10 cellular contexts compared by ENCODE assay signal in the genomic region with DNA sequence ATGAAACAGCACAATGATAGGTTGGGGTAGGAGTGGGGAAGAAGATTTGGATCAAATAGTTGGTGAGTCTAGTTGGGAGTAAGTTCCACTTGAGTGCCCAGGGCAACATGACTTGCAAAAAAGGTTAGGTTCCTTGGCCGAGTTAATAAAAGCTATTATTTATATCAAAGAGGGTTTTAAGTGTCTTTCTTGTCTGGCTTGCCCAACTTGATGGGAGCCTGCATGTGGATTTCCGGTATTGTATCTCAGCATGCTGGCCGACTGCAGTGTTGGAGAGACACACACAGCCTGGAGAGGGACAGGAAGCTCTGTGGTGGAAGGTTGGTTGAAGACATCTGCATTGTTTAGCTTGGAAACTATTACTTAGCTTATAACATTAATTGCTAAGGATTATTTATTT.
DNase-seq lines count a peak whose midpoint lies in the region; ATAC-seq lines count a peak whose summit lies in the region.
"Had no signal": no experiment of that assay in that cellular context is flagged by ENCODE, and none has a peak within 500 bp of the region (broad histone marks: within the 10 kb centered on the region; RNA-seq: fewer than 3 reads in every experiment).

No MANE protein-coding gene starts in this region.

- H3K9me3 Mint-ChIP-seq in stimulated activated memory B cell treated with anti-CD40 and anti-IgM and Interleukin-4, amounts not matched to agents 10 μg/mL and 1 μg/mL and 100 μg/mL, for 72 hours, result no peaks in the 10 kb centered on the region

- H3K36me3 Mint-ChIP-seq in stimulated activated memory B cell treated with anti-CD40 and anti-IgM and Interleukin-4, amounts not matched to agents 10 μg/mL and 1 μg/mL and 100 μg/mL, for 72 hours, result no peaks in the 10 kb centered on the region

- peak; percentile 76 for ATAC-seq in HG03159 (IDR thresholded peaks at IDR 0.05; ENCODE audit: unreplicated experiment)
- no peak for ATAC-seq in stimulated activated memory B cell treated with anti-CD40 and anti-IgM and Interleukin-4, amounts not matched to agents 10 μg/mL and 1 μg/mL and 100 μg/mL, for 72 hours
- ATAC-seq in GM18873 (IDR thresholded peaks at IDR 0.05; ENCODE audit: low FRiP score, unreplicated experiment), result no peak
- ATAC-seq: A549 had no signal

- peak; percentile 10 to 20 for DNase-seq in activated CD4-positive, alpha-beta T cell treated with anti-CD3 and anti-CD28 coated beads for 4 hours
- no peak for DNase-seq in activated CD4-positive, alpha-beta T cell treated with anti-CD3 and anti-CD28 coated beads, Interleukin-2, amount 50 U/mL, for 1 hour
- DNase-seq in UCSD-AML1 (lab: John Stamatoyannopoulos, UW; ENCODE audit: unreplicated experiment) (peak; percentile 68), NCI-H1930 (lab: John Stamatoyannopoulos, UW) (no peak)
- no peak for DNase-seq in stimulated activated CD4-positive, alpha-beta T cell treated with anti-CD3 and anti-CD28 coated beads, Interleukin-2, amount 100 ng/mL, for 24 hours
- DNase-seq: H7 had no signal

- H3K27ac Mint-ChIP-seq in stimulated activated memory B cell treated with anti-CD40 and anti-IgM and Interleukin-4, amounts not matched to agents 10 μg/mL and 1 μg/mL and 100 μg/mL, for 72 hours, result peak overlapping the region; percentile 62

- peaks cover 21% of the 10 kb centered on the region for H3K4me1 Mint-ChIP-seq in stimulated activated memory B cell treated with anti-CD40 and anti-IgM and Interleukin-4, amounts not matched to agents 10 μg/mL and 1 μg/mL and 100 μg/mL, for 72 hours

- no peaks in the 10 kb centered on the region for H3K27me3 Mint-ChIP-seq in stimulated activated memory B cell treated with anti-CD40 and anti-IgM and Interleukin-4, amounts not matched to agents 10 μg/mL and 1 μg/mL and 100 μg/mL, for 72 hours

- H3K4me3 Mint-ChIP-seq in stimulated activated memory B cell treated with anti-CD40 and anti-IgM and Interleukin-4, amounts not matched to agents 10 μg/mL and 1 μg/mL and 100 μg/mL, for 72 hours, result no peak overlapping the region

Comparison
In these comparisons a context has a peak if more than half of its experiments do, and no peak if none do; other contexts are left out.
1. DNase-seq: peak in activated CD4-positive, alpha-beta T cell treated with anti-CD3 and anti-CD28 coated beads for 4 hours (2 of 2) and UCSD-AML1 (single experiment); none in activated CD4-positive, alpha-beta T cell treated with anti-CD3 and anti-CD28 coated beads, Interleukin-2, amount 50 U/mL, for 1 hour (single experiment), stimulated activated CD4-positive, alpha-beta T cell treated with anti-CD3 and anti-CD28 coated beads, Interleukin-2, amount 100 ng/mL, for 24 hours (0 of 2) and NCI-H1930 (0 of 2).